Comparison of ENCODE assay signal across 1 cellular context in the genomic region with DNA sequence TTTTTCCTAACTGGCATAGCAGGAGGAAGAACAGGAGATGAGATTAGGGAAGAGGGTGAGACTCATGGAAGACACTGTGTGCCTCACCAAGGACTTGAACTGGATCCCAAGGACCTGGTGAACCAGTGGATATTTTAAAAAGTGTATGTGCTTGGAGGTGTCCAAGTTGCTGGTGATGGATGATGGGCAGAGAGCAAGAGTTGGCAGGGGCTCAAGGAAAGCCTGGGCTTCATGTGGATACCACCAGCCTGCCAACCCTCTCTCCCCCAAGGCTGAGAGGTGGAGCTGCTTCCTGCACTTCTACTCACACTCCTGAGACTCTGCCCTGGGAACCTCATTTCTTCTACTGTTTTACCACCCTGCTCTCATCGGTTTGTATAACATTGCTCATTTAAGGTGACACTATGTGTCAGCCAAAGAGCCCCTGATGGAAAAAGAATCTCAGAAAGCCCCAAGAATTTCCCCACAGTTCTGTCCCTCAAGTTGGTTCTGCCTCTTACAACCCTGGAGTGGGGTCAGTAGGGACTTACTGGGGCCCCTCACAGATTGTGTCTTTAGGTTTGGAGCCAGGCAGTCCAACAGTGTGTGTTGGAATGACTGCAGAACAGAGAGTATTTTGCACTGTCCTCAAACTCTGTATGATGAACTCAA.
TF ChIP-seq lines count a peak whose summit lies in the region.

No MANE protein-coding gene starts in this region.

TF ChIP-seq in GM23338, 12 proteins besides CTCF, POLR2A, EP300 and RAD21 (continued from another document):
- TF ChIP-seq ZNF462 (CRISPR knock-in tag; IDR thresholded peaks at IDR 0.05): no peak
- TF ChIP-seq JUNB (IDR thresholded peaks at IDR 0.05; ENCODE audit: unreplicated experiment): no peak
- TF ChIP-seq EZH2 (IDR thresholded peaks at IDR 0.05; ENCODE audit: low read depth, unreplicated experiment): no peak
- no peak for TF ChIP-seq ZNF331 (CRISPR knock-in tag; IDR thresholded peaks at IDR 0.05; ENCODE audit: low read depth)
- TF ChIP-seq ZNF114 (CRISPR knock-in tag; IDR thresholded peaks at IDR 0.05): no peak
- TF ChIP-seq POLR2AphosphoS5 (IDR thresholded peaks at IDR 0.05; ENCODE audit: low read depth): no peak
- TF ChIP-seq EZH2phosphoT487 (IDR thresholded peaks at IDR 0.05; ENCODE audit: unreplicated experiment): no peak
- TF ChIP-seq STAT1 (IDR thresholded peaks at IDR 0.05; ENCODE audit: unreplicated experiment): no peak
- TF ChIP-seq NANOG (IDR thresholded peaks at IDR 0.05; ENCODE audit: borderline replicate concordance): no peak
- no peak for TF ChIP-seq CREB1 (CRISPR knock-in tag; IDR thresholded peaks at IDR 0.05; ENCODE audit: low read depth)
TF ChIP-seq in GM23338: peak in this region for 0.
